8 cellular contexts compared by ENCODE assay signal in the genomic region with DNA sequence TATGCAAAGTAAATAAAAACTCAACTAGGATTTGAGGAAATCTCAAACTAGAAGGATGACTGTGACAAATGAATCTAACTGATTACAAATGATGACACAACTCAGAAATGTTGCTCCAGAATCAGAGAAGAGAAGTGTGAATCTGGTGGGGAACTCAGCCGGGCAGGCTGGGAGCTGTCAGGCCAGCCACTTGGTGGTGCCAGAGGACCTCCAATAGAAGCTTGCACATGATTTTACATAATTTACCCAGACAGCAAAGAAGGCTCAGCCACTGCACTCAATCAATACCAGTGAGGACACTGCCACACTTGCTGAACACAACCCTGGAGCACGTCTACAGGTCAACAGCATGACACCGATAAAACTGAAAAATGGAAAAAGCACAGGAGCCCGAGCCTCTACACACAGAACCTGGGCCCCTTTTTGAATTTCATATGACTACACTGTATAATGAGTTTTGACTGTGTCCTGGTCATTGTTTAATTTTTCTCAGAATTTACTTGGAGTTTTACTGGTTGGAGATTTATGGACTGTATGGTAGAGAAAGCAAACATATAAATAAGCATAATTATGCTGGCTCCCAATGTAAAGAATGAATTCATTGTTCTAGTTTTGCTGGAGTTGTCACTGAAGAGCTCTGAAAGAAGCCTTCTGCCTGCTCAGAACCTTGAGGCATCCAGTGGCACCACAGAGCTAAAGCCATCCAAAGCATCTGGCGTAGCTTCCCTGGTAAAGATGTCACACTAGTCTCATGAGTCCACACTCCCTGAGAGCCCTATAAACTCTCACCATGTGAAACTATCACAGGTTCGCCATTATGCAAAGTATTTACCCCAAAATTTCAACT.
DNase-seq lines count a peak whose midpoint lies in the region; ATAC-seq and TF ChIP-seq lines count a peak whose summit lies in the region.

No MANE protein-coding gene starts in this region.

- DNase-seq in COLO668 (lab: John Stamatoyannopoulos, UW; ENCODE audit: unreplicated experiment) (peak; percentile 58), HT1080 (ENCODE audit: low read depth) (peak; percentile 69), OCI-LY7 (ENCODE audit: low spot score) (peak; percentile 49), head of caudate nucleus (peak; percentile 62 to 90 (median 81)), trophoblast cell (peak; percentile 83 to 85)
- DNase-seq in activated naive CD4-positive, alpha-beta T cell treated with anti-CD3 and anti-CD28 coated beads, Interleukin-2, amount 50 U/mL, for 16 hours, result peak; percentile 37
- DNase-seq in effector CD8-positive, alpha-beta T cell (lab: John Stamatoyannopoulos, UW), result no peak

- H3K14ac ChIP-seq in trophoblast cell (ENCODE audit: low read length), result no peak overlapping the region

- BruUV-seq in OCI-LY7 (replicated peaks; lab: Mats Ljungman, UMichigan), result no TSS peak

- no peak overlapping the region for H3K9ac ChIP-seq in trophoblast cell (ENCODE audit: low read length)

- H3K4ac ChIP-seq in trophoblast cell (ENCODE audit: low read depth, low read length), result no peak overlapping the region

- TF ChIP-seq CTCF in OCI-LY7 (conservative IDR thresholded peaks at IDR 0.05; ENCODE audit: low read length), result peak; percentile 83

- H3K23ac ChIP-seq in trophoblast cell (ENCODE audit: low read length), result no peak overlapping the region

- H4K12ac ChIP-seq in trophoblast cell (ENCODE audit: low read depth, low read length), result no peak overlapping the region

- H3K4me2 ChIP-seq in OCI-LY7 (ENCODE audit: low read length) (no peak overlapping the region), trophoblast cell (ENCODE audit: low read length) (no peak overlapping the region)

- peak; percentile 78 for ATAC-seq in GM19438 (IDR thresholded peaks at IDR 0.05; ENCODE audit: low read depth, unreplicated experiment)

- POLR2A ChIA-PET in OCI-LY7 (lab: Charles Lee), result no interaction called here

- H2BK5ac ChIP-seq in trophoblast cell (ENCODE audit: low read depth, low read length, poor library complexity), result peak overlapping the region; percentile 31

- intact Hi-C loops in OCI-LY7 (cut with micrococcal nuclease; ENCODE audit: unreplicated experiment) (loop anchor here (2.0 to 5.0 kb wide), 2 partner anchors 62 to 1575 kb away; no protein-coding TSS in a partner anchor), head of caudate nucleus (cut with DNase I) (loop anchor here (5.0 kb wide), 1 partner anchor 535 kb away; no protein-coding TSS in a partner anchor)

- no CpG with 5 or more reads among the region's 6 CpGs for WGBS in trophoblast cell (ENCODE audit: extremely low coverage, insufficient coverage, insufficient read length)

- H3K27me3 ChIP-seq in trophoblast cell (ENCODE audit: insufficient read depth, low read length), result no peaks in the 10 kb centered on the region

- no peaks in the 10 kb centered on the region for H3K36me3 ChIP-seq in OCI-LY7 (ENCODE audit: insufficient read depth, low read length)
- H3K36me3 ChIP-seq in trophoblast cell (ENCODE audit: control insufficient read depth in 1 of 2, insufficient read depth in 2 of 2, low read length in 2 of 2), result no peaks in the 10 kb centered on the region

- H2BK12ac ChIP-seq in trophoblast cell (ENCODE audit: low read length), result peak overlapping the region; percentile 22

- H3K9me3 ChIP-seq in OCI-LY7 (ENCODE audit: low read length), result no peaks in the 10 kb centered on the region
- H3K9me3 ChIP-seq in trophoblast cell (ENCODE audit: insufficient read depth, low read depth, low read length), result peaks cover 1% of the 10 kb centered on the region

- no peak overlapping the region for H4K91ac ChIP-seq in trophoblast cell (ENCODE audit: low read depth, low read length)

- H2AFZ ChIP-seq in OCI-LY7 (ENCODE audit: low read length), result no peak overlapping the region
- no peak overlapping the region for H2AFZ ChIP-seq in trophoblast cell (ENCODE audit: insufficient read depth, low read length, poor library complexity)

- H2BK120ac ChIP-seq in trophoblast cell (ENCODE audit: insufficient read depth, low read length, poor library complexity), result peak overlapping the region; percentile 60

- no peak overlapping the region for H4K8ac ChIP-seq in trophoblast cell (ENCODE audit: low read depth, low read length)

- no peak overlapping the region for H3K18ac ChIP-seq in trophoblast cell (ENCODE audit: low read length)

- H3K79me2 ChIP-seq in OCI-LY7 (ENCODE audit: insufficient read depth, low read depth, low read length) (no peaks in the 10 kb centered on the region), trophoblast cell (ENCODE audit: control insufficient read depth, insufficient read depth, low read length, poor library complexity) (no peaks in the 10 kb centered on the region)

- no peaks in the 10 kb centered on the region for H3K79me1 ChIP-seq in trophoblast cell (ENCODE audit: low read length)

- H3K4me3 ChIP-seq in OCI-LY7 (ENCODE audit: low read depth, low read length, poor library complexity, severe bottlenecking) (no peak overlapping the region), trophoblast cell (ENCODE audit: low read depth, low read length) (no peak overlapping the region)

- H3K27ac ChIP-seq in OCI-LY7 (ENCODE audit: low read depth, low read length, poor library complexity, severe bottlenecking) (no peak overlapping the region), trophoblast cell (ENCODE audit: low read depth, low read length) (no peak overlapping the region)

- H3K9me2 ChIP-seq in OCI-LY7 (ENCODE audit: insufficient read depth, low read length), result no peaks in the 10 kb centered on the region

- CTCF ChIA-PET in OCI-LY7 (lab: Charles Lee; ENCODE audit: unreplicated experiment), result interaction anchor here (0.6 kb wide), 1 partner anchor 231 kb away, joined by 3 read pairs; no protein-coding TSS in a partner anchor

- no peaks in the 10 kb centered on the region for H4K20me1 ChIP-seq in OCI-LY7 (ENCODE audit: insufficient read depth, low read length)

- H3K4me1 ChIP-seq in OCI-LY7 (ENCODE audit: insufficient read depth, low read length, poor library complexity, severe bottlenecking) (no peaks in the 10 kb centered on the region), trophoblast cell (ENCODE audit: control insufficient read depth in 1 of 2, insufficient read depth in 2 of 2, low read length in 2 of 2) (no peaks in the 10 kb centered on the region)

- H2AK5ac ChIP-seq in trophoblast cell (ENCODE audit: low read length), result no peak overlapping the region
